8 cellular contexts compared by ENCODE assay signal in genomic region chr5:54419573-54420423, GRCh38. TPM values are rescaled to one million over a fixed set of nuclear protein-coding genes. Genes with fewer than 3 reads are reported as not detected.
DNase-seq lines count a peak whose midpoint lies in the region; ATAC-seq and TF ChIP-seq lines count a peak whose summit lies in the region.
"Not testable (repeated sequence)": the region's sequence is repeated elsewhere in the genome, so short reads cannot be mapped to it uniquely, and the experiment has no call there.

No MANE protein-coding gene starts in this region.

- H4K20me1 ChIP-seq in PC-3 (ENCODE audit: low read length) = not testable (repeated sequence)

- H3K4me3 Mint-ChIP-seq in activated naive CD8-positive, alpha-beta T cell treated with anti-CD3 and anti-CD28 coated beads, Interleukin-2, amount 10 ng/mL, durations not matched to agents 7 days and 5 days; type B pancreatic cell: not testable (repeated sequence)

- not testable (repeated sequence) for H3K36me3 ChIP-seq in HAP-1 (replicated peaks); PC-3 (ENCODE audit: low read depth, low read length)

- H3K4me3 ChIP-seq in HAP-1; NB4 (ENCODE audit: low read depth, low read length); PC-3 (ENCODE audit: low read length): not testable (repeated sequence)

- intact Hi-C loops in PC-3 (cut with micrococcal nuclease) = loop anchor here (1.0 to 5.0 kb wide), 3 partner anchors 109 to 176 kb away; partner anchors contain the start of gene ARL15

- POLR2A ChIA-PET in PC-3 (lab: Charles Lee; ENCODE audit: unreplicated experiment); activated naive CD8-positive, alpha-beta T cell treated with anti-CD3 and anti-CD28 coated beads, Interleukin-2, amount 10 ng/mL, durations not matched to agents 7 days and 5 days (lab: Charles Lee): not testable (repeated sequence)

- TF ChIP-seq CTCF in NB4 (IDR thresholded peaks at IDR 0.05; ENCODE audit: low read depth, low read length) (peak; percentile 64), PC-3 (conservative IDR thresholded peaks at IDR 0.05; ENCODE audit: low read depth, low read length) (peak; percentile 70), type B pancreatic cell (conservative IDR thresholded peaks at IDR 0.05) (peak; percentile 96)

- peaks cover 22% of the 10 kb centered on the region for H3K27me3 Mint-ChIP-seq in activated naive CD8-positive, alpha-beta T cell treated with anti-CD3 and anti-CD28 coated beads, Interleukin-2, amount 10 ng/mL, durations not matched to agents 7 days and 5 days
- not testable (repeated sequence) for H3K27me3 Mint-ChIP-seq in type B pancreatic cell

- H3K9me3 ChIP-seq in HAP-1; PC-3 (ENCODE audit: low read length): not testable (repeated sequence)

- not testable (repeated sequence) for H3K79me2 ChIP-seq in PC-3 (ENCODE audit: low read length)

- BruUV-seq in PC-3 (replicated peaks; lab: Mats Ljungman, UMichigan) = not testable (repeated sequence)

- not testable (repeated sequence) for H3K27ac Mint-ChIP-seq in activated naive CD8-positive, alpha-beta T cell treated with anti-CD3 and anti-CD28 coated beads, Interleukin-2, amount 10 ng/mL, durations not matched to agents 7 days and 5 days; type B pancreatic cell

- not testable (repeated sequence) for H2AFZ ChIP-seq in PC-3 (ENCODE audit: low read length)

- H3K9ac ChIP-seq in PC-3 (ENCODE audit: low read length) = not testable (repeated sequence)

- not testable (repeated sequence) for H3K9me3 Mint-ChIP-seq in activated naive CD8-positive, alpha-beta T cell treated with anti-CD3 and anti-CD28 coated beads, Interleukin-2, amount 10 ng/mL, durations not matched to agents 7 days and 5 days; type B pancreatic cell

- not testable (repeated sequence) for H3F3A ChIP-seq in PC-3 (ENCODE audit: low read length, unreplicated experiment)

- in situ Hi-C loops in HAP-1 (cut with MboI; ENCODE audit: low sequenced_read_pairs) = not testable (repeated sequence)

- H3K27me3 ChIP-seq in HAP-1 (ENCODE audit: low read depth); PC-3 (ENCODE audit: low read length): not testable (repeated sequence)

- H3K4me1 Mint-ChIP-seq in activated naive CD8-positive, alpha-beta T cell treated with anti-CD3 and anti-CD28 coated beads, Interleukin-2, amount 10 ng/mL, durations not matched to agents 7 days and 5 days; type B pancreatic cell (ENCODE audit: unreplicated experiment): not testable (repeated sequence)

- TF ChIP-seq POLR2A in NB4 (IDR thresholded peaks at IDR 0.05; ENCODE audit: extremely low read depth, insufficient read length) = not testable (repeated sequence)

- not testable (repeated sequence) for H3K27ac ChIP-seq in PC-3 (ENCODE audit: low read length)

- CTCF ChIA-PET in PC-3 (lab: Charles Lee) = interaction anchor here (1.0 to 1.3 kb wide), 3 partner anchors 108 to 176 kb away, joined by 4 to 17 read pairs (median 8); no protein-coding TSS in a partner anchor

- H3K9me2 ChIP-seq in PC-3 (replicated peaks; ENCODE audit: low read length) = not testable (repeated sequence)

- peak; percentile 64 for ATAC-seq in PC-3
- peak; percentile 65 for ATAC-seq in activated naive CD8-positive, alpha-beta T cell treated with anti-CD3 and anti-CD28 coated beads, Interleukin-2, amount 10 ng/mL, durations not matched to agents 7 days and 5 days (ENCODE audit: low read depth)

- not testable (repeated sequence) for H3K4me1 ChIP-seq in HAP-1; PC-3 (ENCODE audit: insufficient read depth, low read length)

- H3K36me3 Mint-ChIP-seq in activated naive CD8-positive, alpha-beta T cell treated with anti-CD3 and anti-CD28 coated beads, Interleukin-2, amount 10 ng/mL, durations not matched to agents 7 days and 5 days; type B pancreatic cell: not testable (repeated sequence)

- not testable (repeated sequence) for H3K4me2 ChIP-seq in PC-3 (ENCODE audit: low read length)

- DNase-seq in DMS79 treated with DMSO at 0.1 percent for 48 hours (lab: John Stamatoyannopoulos, UW) (peak; percentile 12), HAP-1 (ENCODE audit: low spot score in 2 of 2) (peak; percentile 43 to 68), NB4 (ENCODE audit: low read depth) (peak; percentile 49), PC-3 (peak; percentile 60), fibroblast of the conjunctiva (ENCODE audit: low read depth) (peak; percentile 37), middle frontal gyrus (ENCODE audit: extremely low spot score, low spot score) (peak; percentile 44)
- DNase-seq in activated naive CD8-positive, alpha-beta T cell treated with anti-CD3 and anti-CD28 coated beads, Interleukin-2, amount 10 ng/mL, durations not matched to agents 7 days and 5 days; type B pancreatic cell (ENCODE audit: extremely low spot score, unreplicated experiment): not testable (repeated sequence)

RNA-seq across cellular contexts. Expression of gene HSPB3, which starts 35.7 kb away (rescaled TPM):
- total RNA-seq in PC-3 (2014; rRNA removed) = not detected in 2 replicates
- not detected for total RNA-seq in activated naive CD8-positive, alpha-beta T cell treated with anti-CD3 and anti-CD28 coated beads, Interleukin-2, amount 10 ng/mL, durations not matched to agents 7 days and 5 days
- 0.53 TPM in 1 of 2 replicates, not detected in the other for total RNA-seq in type B pancreatic cell (ENCODE audit: low replicate concordance)
